ENCODE assay signal across 5 cellular contexts in genomic region chr5:176757569-176757968, GRCh38. TPM values are rescaled to one million over a fixed set of nuclear protein-coding genes. Genes with fewer than 3 reads are reported as not detected.
"Had no signal": no experiment of that assay in that cellular context is flagged by ENCODE, and none has a peak within 500 bp of the region (broad histone marks: within the 10 kb centered on the region; RNA-seq: fewer than 3 reads in every experiment).

No MANE protein-coding gene starts in this region.

RNA-seq across cellular contexts. Expression of gene UNC5A, which starts 52.8 kb away (rescaled TPM):
- total RNA-seq: suprapubic skin, thoracic aorta, tibial nerve, ureter, vagina had no signal
